ENCODE assay signal across 28 cellular contexts in the genomic region with DNA sequence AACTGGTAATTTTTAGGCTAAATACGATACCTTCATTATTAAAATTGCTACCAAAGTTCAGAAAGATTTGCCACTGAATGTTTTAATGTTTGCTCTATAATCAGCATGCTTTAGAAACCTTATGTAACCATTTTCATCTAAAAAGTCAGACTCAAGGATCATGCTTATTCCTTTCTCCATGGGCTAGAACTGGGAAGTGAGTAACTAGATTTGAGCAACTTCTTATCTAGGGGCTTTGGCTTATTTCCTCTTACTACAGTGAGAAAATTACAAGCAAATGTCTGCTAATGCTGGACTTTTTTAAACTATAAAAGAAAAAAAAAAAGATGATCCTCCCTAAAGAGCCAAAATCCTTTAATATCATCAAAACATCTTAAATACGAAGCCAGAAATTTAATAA.
"Had no signal": no experiment of that assay in that cellular context is flagged by ENCODE, and none has a peak within 500 bp of the region (broad histone marks: within the 10 kb centered on the region; RNA-seq: fewer than 3 reads in every experiment).

No MANE protein-coding gene starts in this region.

- H3K27ac Mint-ChIP-seq: activated B cell treated with CpG ODN at 0.5 μM for 24 hours; activated CD4-positive, alpha-beta T cell treated with anti-CD3 and anti-CD28 coated beads, Interleukin-2, amount 10 ng/mL, durations not matched to agents 24 days and 14 days; activated CD8-positive, alpha-beta memory T cell treated with anti-CD3 and anti-CD28 coated beads, Interleukin-2, amount 10 ng/mL, durations not matched to agents 7 days and 5 days; activated naive CD4-positive, alpha-beta T cell treated with anti-CD3 and anti-CD28 coated beads, Interleukin-2, amount 50 U/mL, for 72 hours; activated naive CD8-positive, alpha-beta T cell treated with anti-CD3 and anti-CD28 coated beads, Interleukin-2, amount 50 U/mL, for 24 hours; activated T-cell treated with anti-CD3 and anti-CD28 coated beads, Interleukin-2, amount 50 U/mL, for 24 hours; activated T-helper 1 cell treated with anti-CD3 and anti-CD28 coated beads, Interleukin-12 subunit alpha, Interleukin-12 subunit beta, Interleukin-2, Interleukin-4 antibody, amounts not matched to agents 30 ng/mL and 10 ng/mL and 1 ng/mL, durations not matched to agents 14 hours and 24 hours and 36 hours; T-helper 1 cell treated with Interleukin-12 subunit alpha and Interleukin-12 subunit beta and Interleukin-4 antibody, amounts not matched to agents 30 μg/mL and 1 μg/mL, for 36 hours had no signal

- H3K4me2 ChIP-seq: PC-9 had no signal

- ATAC-seq: activated CD8-positive, alpha-beta memory T cell treated with anti-CD3 and anti-CD28 coated beads, Interleukin-2, amount 10 ng/mL, durations not matched to agents 7 days and 5 days; activated naive CD4-positive, alpha-beta T cell treated with anti-CD3 and anti-CD28 coated beads, Interleukin-2, amount 50 U/mL, for 72 hours; activated naive CD8-positive, alpha-beta T cell treated with anti-CD3 and anti-CD28 coated beads, Interleukin-2, amount 50 U/mL, for 24 hours had no signal

- H3K9me3 Mint-ChIP-seq: activated CD4-positive, alpha-beta T cell treated with anti-CD3 and anti-CD28 coated beads, Interleukin-2, amount 10 ng/mL, durations not matched to agents 24 days and 14 days; activated naive CD4-positive, alpha-beta T cell treated with anti-CD3 and anti-CD28 coated beads, Interleukin-2, amount 50 U/mL, for 72 hours; activated T-cell treated with anti-CD3 and anti-CD28 coated beads, Interleukin-2, amount 50 U/mL, for 24 hours; activated T-helper 1 cell treated with anti-CD3 and anti-CD28 coated beads, Interleukin-12 subunit alpha, Interleukin-12 subunit beta, Interleukin-2, Interleukin-4 antibody, amounts not matched to agents 30 ng/mL and 10 ng/mL and 1 ng/mL, durations not matched to agents 14 hours and 24 hours and 36 hours; T-helper 1 cell treated with Interleukin-12 subunit alpha and Interleukin-12 subunit beta and Interleukin-4 antibody, amounts not matched to agents 30 μg/mL and 1 μg/mL, for 36 hours had no signal

- H2AFZ ChIP-seq: PC-9 had no signal

- H3K27ac ChIP-seq: brain microvascular endothelial cell, cardiac muscle cell, PC-9 had no signal

- H3K4me3 ChIP-seq: cardiac muscle cell, MG63, PC-9 had no signal

- H3K27me3 Mint-ChIP-seq: activated B cell treated with CpG ODN at 0.5 μM for 24 hours; activated CD4-positive, alpha-beta T cell treated with anti-CD3 and anti-CD28 coated beads, Interleukin-2, amount 10 ng/mL, durations not matched to agents 24 days and 14 days; activated CD8-positive, alpha-beta memory T cell treated with anti-CD3 and anti-CD28 coated beads, Interleukin-2, amount 10 ng/mL, durations not matched to agents 7 days and 5 days; activated naive CD8-positive, alpha-beta T cell treated with anti-CD3 and anti-CD28 coated beads, Interleukin-2, amount 50 U/mL, for 24 hours; activated T-cell treated with anti-CD3 and anti-CD28 coated beads, Interleukin-2, amount 50 U/mL, for 24 hours had no signal

- H3K27me3 ChIP-seq: brain microvascular endothelial cell, cardiac muscle cell, MG63 had no signal

- H3K9me3 ChIP-seq: MG63 had no signal

- H3K36me3 Mint-ChIP-seq: activated CD8-positive, alpha-beta memory T cell treated with anti-CD3 and anti-CD28 coated beads, Interleukin-2, amount 10 ng/mL, durations not matched to agents 7 days and 5 days; activated naive CD4-positive, alpha-beta T cell treated with anti-CD3 and anti-CD28 coated beads, Interleukin-2, amount 50 U/mL, for 72 hours had no signal

- H3K36me3 ChIP-seq: brain microvascular endothelial cell, cardiac muscle cell, MG63 had no signal

- DNase-seq: activated B cell treated with CpG ODN at 0.5 μM for 24 hours; activated CD4-positive, alpha-beta T cell treated with anti-CD3 and anti-CD28 coated beads for 1 hour; activated CD4-positive, alpha-beta T cell treated with anti-CD3 and anti-CD28 coated beads, Interleukin-2, amount 10 ng/mL, durations not matched to agents 24 days and 14 days; activated CD4-positive, alpha-beta T cell treated with anti-CD3 and anti-CD28 coated beads, Interleukin-2, amount 50 U/mL, for 48 hours; activated CD8-positive, alpha-beta memory T cell treated with anti-CD3 and anti-CD28 coated beads, Interleukin-2, amount 10 ng/mL, durations not matched to agents 7 days and 5 days; activated effector memory CD4-positive, alpha-beta T cell treated with Interleukin-2 at 50 U/mL for 16 hours; activated naive CD4-positive, alpha-beta T cell treated with Interleukin-2 at 50 U/mL for 16 hours; activated naive CD8-positive, alpha-beta T cell treated with anti-CD3 and anti-CD28 coated beads, Interleukin-2, amount 50 U/mL, for 24 hours; activated T-cell treated with anti-CD3 and anti-CD28 coated beads, Interleukin-2, amount 50 U/mL, for 24 hours; amygdala; brain microvascular endothelial cell; MG63; MV-4-11; NCI-H1092 treated with DMSO at 0.1 percent for 48 hours; NCI-H1417 treated with DMSO at 0.1 percent for 48 hours; NCI-H1694; NCI-H2029; NCI-H2107; NCI-H2171 treated with DMSO at 0.1 percent for 48 hours; NCI-H345; NCI-H510A; NCI-H526 treated with DMSO at 0.1 percent for 48 hours; PC-9; SHP77 treated with DMSO at 0.1 percent for 48 hours had no signal

- H3K4me3 Mint-ChIP-seq: activated B cell treated with CpG ODN at 0.5 μM for 24 hours; activated CD4-positive, alpha-beta T cell treated with anti-CD3 and anti-CD28 coated beads, Interleukin-2, amount 10 ng/mL, durations not matched to agents 24 days and 14 days; activated CD8-positive, alpha-beta memory T cell treated with anti-CD3 and anti-CD28 coated beads, Interleukin-2, amount 10 ng/mL, durations not matched to agents 7 days and 5 days; activated naive CD8-positive, alpha-beta T cell treated with anti-CD3 and anti-CD28 coated beads, Interleukin-2, amount 50 U/mL, for 24 hours; activated T-cell treated with anti-CD3 and anti-CD28 coated beads, Interleukin-2, amount 50 U/mL, for 24 hours; activated T-helper 1 cell treated with anti-CD3 and anti-CD28 coated beads, Interleukin-12 subunit alpha, Interleukin-12 subunit beta, Interleukin-2, Interleukin-4 antibody, amounts not matched to agents 30 ng/mL and 10 ng/mL and 1 ng/mL, durations not matched to agents 14 hours and 24 hours and 36 hours; T-helper 1 cell treated with Interleukin-12 subunit alpha and Interleukin-12 subunit beta and Interleukin-4 antibody, amounts not matched to agents 30 μg/mL and 1 μg/mL, for 36 hours had no signal

- H3K4me1 Mint-ChIP-seq: activated B cell treated with CpG ODN at 0.5 μM for 24 hours; activated CD4-positive, alpha-beta T cell treated with anti-CD3 and anti-CD28 coated beads, Interleukin-2, amount 10 ng/mL, durations not matched to agents 24 days and 14 days; activated CD8-positive, alpha-beta memory T cell treated with anti-CD3 and anti-CD28 coated beads, Interleukin-2, amount 10 ng/mL, durations not matched to agents 7 days and 5 days; activated naive CD8-positive, alpha-beta T cell treated with anti-CD3 and anti-CD28 coated beads, Interleukin-2, amount 50 U/mL, for 24 hours had no signal
